Comparison of ENCODE assay signal across 25 cellular contexts in genomic region chr17:1695365-1695764, GRCh38. TPM values are rescaled to one million over a fixed set of nuclear protein-coding genes. Genes with fewer than 3 reads are reported as not detected.
DNase-seq lines count a peak whose midpoint lies in the region; ATAC-seq and TF ChIP-seq lines count a peak whose summit lies in the region.
"Had no signal": no experiment of that assay in that cellular context is flagged by ENCODE, and none has a peak within 500 bp of the region (broad histone marks: within the 10 kb centered on the region; RNA-seq: fewer than 3 reads in every experiment).

No MANE protein-coding gene starts in this region.

- TF ChIP-seq CTCF in GM06990 (IDR thresholded peaks at IDR 0.05; ENCODE audit: insufficient read depth, low read length, poor library complexity, severe bottlenecking), result no peak
- no peak for TF ChIP-seq CTCF in GM13976 (IDR thresholded peaks at IDR 0.05; ENCODE audit: borderline replicate concordance, control extremely low read depth, extremely low read depth, insufficient read depth, missing control alignments)
- TF ChIP-seq CTCF in activated B cell treated with CpG ODN at 0.5 μM for 24 hours (IDR thresholded peaks at IDR 0.05), result no peak
- no peak for TF ChIP-seq CTCF in right lobe of liver (IDR thresholded peaks at IDR 0.05)

- no peak for TF ChIP-seq POLR2A in right lobe of liver (IDR thresholded peaks at IDR 0.05)

- no peaks in the 10 kb centered on the region for H3K9me3 ChIP-seq in right lobe of liver
- H3K9me3 ChIP-seq: BLaER1, SJCRH30 had no signal

- no peaks in the 10 kb centered on the region for H3K4me1 Mint-ChIP-seq in activated B cell treated with CpG ODN at 0.5 μM for 24 hours
- H3K4me1 Mint-ChIP-seq in stimulated activated memory B cell treated with anti-CD40 and anti-IgM and Interleukin-4, amounts not matched to agents 10 μg/mL and 1 μg/mL and 100 μg/mL, for 72 hours, result no peaks in the 10 kb centered on the region
- H3K4me1 Mint-ChIP-seq in activated CD8-positive, alpha-beta memory T cell treated with anti-CD3 and anti-CD28 coated beads, Interleukin-2, amount 10 ng/mL, durations not matched to agents 7 days and 5 days, result no peaks in the 10 kb centered on the region

- H3K4me3 Mint-ChIP-seq in activated B cell treated with CpG ODN at 0.5 μM for 24 hours, result no peak overlapping the region
- H3K4me3 Mint-ChIP-seq in stimulated activated memory B cell treated with anti-CD40 and anti-IgM and Interleukin-4, amounts not matched to agents 10 μg/mL and 1 μg/mL and 100 μg/mL, for 72 hours, result no peak overlapping the region
- H3K4me3 Mint-ChIP-seq in activated CD8-positive, alpha-beta memory T cell treated with anti-CD3 and anti-CD28 coated beads, Interleukin-2, amount 10 ng/mL, durations not matched to agents 7 days and 5 days, result no peak overlapping the region
- H3K4me3 Mint-ChIP-seq: CD4-positive, alpha-beta T cell; IgD-negative memory B cell had no signal

- CTCF ChIA-PET in activated B cell treated with CpG ODN at 0.5 μM for 24 hours (lab: Charles Lee), result no interaction called here
- CTCF ChIA-PET in activated CD8-positive, alpha-beta memory T cell treated with anti-CD3 and anti-CD28 coated beads, Interleukin-2, amount 10 ng/mL, durations not matched to agents 7 days and 5 days (lab: Charles Lee), result no interaction called here

- no peaks in the 10 kb centered on the region for H3K4me1 ChIP-seq in right lobe of liver
- H3K4me1 ChIP-seq: BLaER1, SJCRH30 had no signal

- intact Hi-C loops in activated B cell treated with CpG ODN at 0.5 μM for 24 hours (cut with micrococcal nuclease), result no loop called here
- intact Hi-C loops in right lobe of liver (cut with DNase I), result no loop called here

- H3K27ac Mint-ChIP-seq in activated B cell treated with CpG ODN at 0.5 μM for 24 hours, result no peak overlapping the region
- H3K27ac Mint-ChIP-seq in stimulated activated memory B cell treated with anti-CD40 and anti-IgM and Interleukin-4, amounts not matched to agents 10 μg/mL and 1 μg/mL and 100 μg/mL, for 72 hours, result no peak overlapping the region
- H3K27ac Mint-ChIP-seq in activated CD8-positive, alpha-beta memory T cell treated with anti-CD3 and anti-CD28 coated beads, Interleukin-2, amount 10 ng/mL, durations not matched to agents 7 days and 5 days, result no peak overlapping the region
- H3K27ac Mint-ChIP-seq: CD4-positive, alpha-beta T cell; IgD-negative memory B cell had no signal

- no peaks in the 10 kb centered on the region for H3K36me3 ChIP-seq in GM06990 (ENCODE audit: control insufficient read depth, insufficient read depth, low read length)
- H3K36me3 ChIP-seq in right lobe of liver, result no peaks in the 10 kb centered on the region
- H3K36me3 ChIP-seq: BLaER1, SJCRH30 had no signal

- no peaks in the 10 kb centered on the region for H3K9me3 Mint-ChIP-seq in activated B cell treated with CpG ODN at 0.5 μM for 24 hours
- H3K9me3 Mint-ChIP-seq in stimulated activated memory B cell treated with anti-CD40 and anti-IgM and Interleukin-4, amounts not matched to agents 10 μg/mL and 1 μg/mL and 100 μg/mL, for 72 hours, result no peaks in the 10 kb centered on the region
- H3K9me3 Mint-ChIP-seq in activated CD8-positive, alpha-beta memory T cell treated with anti-CD3 and anti-CD28 coated beads, Interleukin-2, amount 10 ng/mL, durations not matched to agents 7 days and 5 days (ENCODE audit: low read depth), result no peaks in the 10 kb centered on the region
- H3K9me3 Mint-ChIP-seq: CD4-positive, alpha-beta T cell; IgD-negative memory B cell had no signal

- POLR2A ChIA-PET in activated B cell treated with CpG ODN at 0.5 μM for 24 hours (lab: Charles Lee), result no interaction called here

- ATAC-seq in activated B cell treated with CpG ODN at 0.5 μM for 24 hours (ENCODE audit: low read depth) (peak; percentile 79), right lobe of liver (no peak)
- peak; percentile 97 for ATAC-seq in stimulated activated memory B cell treated with anti-CD40 and anti-IgM and Interleukin-4, amounts not matched to agents 10 μg/mL and 1 μg/mL and 100 μg/mL, for 72 hours
- ATAC-seq in activated CD8-positive, alpha-beta memory T cell treated with anti-CD3 and anti-CD28 coated beads, Interleukin-2, amount 10 ng/mL, durations not matched to agents 7 days and 5 days, result no peak
- ATAC-seq: Right ventricle myocardium inferior, SK-N-SH treated with all-trans-retinoic acid at 6 μM for 48 hours had no signal

- WGBS in right lobe of liver (ENCODE audit: insufficient coverage, low coverage, low lambda C conversion rate, missing lambda C conversion rate), result 48% methylated on average over 4 of the region's 8 CpGs

- in situ Hi-C loops in GM13976 (cut with MboI; ENCODE audit: low sequenced_read_pairs, unreplicated experiment), result no loop called here

- no peaks in the 10 kb centered on the region for H3K27me3 ChIP-seq in GM06990 (replicated peaks; ENCODE audit: control insufficient read depth, insufficient read depth, low read length)
- H3K27me3 ChIP-seq in right lobe of liver, result no peaks in the 10 kb centered on the region
- H3K27me3 ChIP-seq: BLaER1, SJCRH30 had no signal

- peaks cover 7% of the 10 kb centered on the region for H3K27me3 Mint-ChIP-seq in activated B cell treated with CpG ODN at 0.5 μM for 24 hours
- H3K27me3 Mint-ChIP-seq in stimulated activated memory B cell treated with anti-CD40 and anti-IgM and Interleukin-4, amounts not matched to agents 10 μg/mL and 1 μg/mL and 100 μg/mL, for 72 hours, result peaks cover 23% of the 10 kb centered on the region
- peaks cover 9% of the 10 kb centered on the region for H3K27me3 Mint-ChIP-seq in activated CD8-positive, alpha-beta memory T cell treated with anti-CD3 and anti-CD28 coated beads, Interleukin-2, amount 10 ng/mL, durations not matched to agents 7 days and 5 days
- H3K27me3 Mint-ChIP-seq: CD4-positive, alpha-beta T cell had no signal

- no peak overlapping the region for H3K27ac ChIP-seq in right lobe of liver
- H3K27ac ChIP-seq: BLaER1, KMS-11, PC-9, SJCRH30 had no signal

- H3K4me3 ChIP-seq in GM06990 (replicated peaks; ENCODE audit: low read depth, low read length) (no peak overlapping the region), right lobe of liver (no peak overlapping the region)
- H3K4me3 ChIP-seq: BLaER1, PC-9, SJCRH30 had no signal

- H3K36me3 Mint-ChIP-seq in activated B cell treated with CpG ODN at 0.5 μM for 24 hours (ENCODE audit: low read depth), result no peaks in the 10 kb centered on the region
- H3K36me3 Mint-ChIP-seq in stimulated activated memory B cell treated with anti-CD40 and anti-IgM and Interleukin-4, amounts not matched to agents 10 μg/mL and 1 μg/mL and 100 μg/mL, for 72 hours, result no peaks in the 10 kb centered on the region
- H3K36me3 Mint-ChIP-seq in activated CD8-positive, alpha-beta memory T cell treated with anti-CD3 and anti-CD28 coated beads, Interleukin-2, amount 10 ng/mL, durations not matched to agents 7 days and 5 days, result no peaks in the 10 kb centered on the region
- H3K36me3 Mint-ChIP-seq: IgD-negative memory B cell had no signal

- peak; percentile 34 for DNase-seq in GM06990 (ENCODE audit: extremely low read depth, insufficient read length)
- DNase-seq in GM13976 (ENCODE audit: low spot score), result peak; percentile 66
- no peak for DNase-seq in activated B cell treated with CpG ODN at 0.5 μM for 24 hours
- no peak for DNase-seq in activated CD8-positive, alpha-beta memory T cell treated with anti-CD3 and anti-CD28 coated beads, Interleukin-2, amount 10 ng/mL, durations not matched to agents 7 days and 5 days
- no peak for DNase-seq in HT-29 (ENCODE audit: low spot score)
- no peak for DNase-seq in right lobe of liver
- DNase-seq: CD4-positive, alpha-beta T cell; MM.1S; NCI-H1092 treated with DMSO at 0.1 percent for 48 hours; NCI-H1436; NCI-H187; NCI-H2081 treated with DMSO at 0.1 percent for 48 hours; NCI-H2171; NCI-H226; NCI-H510A treated with DMSO at 0.1 percent for 48 hours; NCI-H774; SJCRH30 had no signal

RNA-seq across cellular contexts. Expression of gene PRPF8, which starts 10.7 kb away (rescaled TPM):
- total RNA-seq in activated B cell treated with CpG ODN at 0.5 μM for 24 hours (401 and 442 TPM in 2 replicates), right lobe of liver (100 to 1,000 TPM in 3 of 6 experiments, 10 to 100 TPM in 3; 79.3 to 116 (median 102) TPM)
- total RNA-seq in activated CD8-positive, alpha-beta memory T cell treated with anti-CD3 and anti-CD28 coated beads, Interleukin-2, amount 10 ng/mL, durations not matched to agents 7 days and 5 days, result 100 to 1,000 TPM; 324 to 358 TPM
- 92.7 and 92.8 TPM in 2 replicates for total RNA-seq in HT-29 (2014; rRNA removed; shearing (Covaris generic))

RNA-seq across cellular contexts. Expression of gene TLCD2, which starts 14.8 kb away (rescaled TPM):
- total RNA-seq in activated B cell treated with CpG ODN at 0.5 μM for 24 hours, result 0.02 and 0.04 TPM in 2 replicates
- under 1 TPM; 0.20 to 0.28 TPM for total RNA-seq in activated CD8-positive, alpha-beta memory T cell treated with anti-CD3 and anti-CD28 coated beads, Interleukin-2, amount 10 ng/mL, durations not matched to agents 7 days and 5 days
- 0.56 and 0.97 TPM in 2 replicates for total RNA-seq in HT-29 (2014; rRNA removed; shearing (Covaris generic))
- 10 to 100 TPM in 1 of 6 experiments, 1 to 10 TPM in 5; 2.5 to 17.7 (median 3.7) TPM for total RNA-seq in right lobe of liver

RNA-seq across cellular contexts. Expression of gene WDR81, which starts 29.1 kb away (rescaled TPM):
- total RNA-seq in activated B cell treated with CpG ODN at 0.5 μM for 24 hours (42.7 and 48.4 TPM in 2 replicates), right lobe of liver (10 to 100 TPM; 23.0 to 27.2 (median 23.9) TPM)
- 10 to 100 TPM; 28.7 to 32.1 TPM for total RNA-seq in activated CD8-positive, alpha-beta memory T cell treated with anti-CD3 and anti-CD28 coated beads, Interleukin-2, amount 10 ng/mL, durations not matched to agents 7 days and 5 days
- 35.8 and 39.2 TPM in 2 replicates for total RNA-seq in HT-29 (2014; rRNA removed; shearing (Covaris generic))

RNA-seq across cellular contexts. Expression of gene RILP, which starts 45.7 kb away (rescaled TPM):
- total RNA-seq in activated B cell treated with CpG ODN at 0.5 μM for 24 hours, result 9.7 and 9.8 TPM in 2 replicates
- 1 to 10 TPM; 4.8 to 6.9 TPM for total RNA-seq in activated CD8-positive, alpha-beta memory T cell treated with anti-CD3 and anti-CD28 coated beads, Interleukin-2, amount 10 ng/mL, durations not matched to agents 7 days and 5 days
- 13.1 and 13.3 TPM in 2 replicates for total RNA-seq in HT-29 (2014; rRNA removed; shearing (Covaris generic))
- 10 to 100 TPM; 14.6 to 47.3 (median 23.9) TPM for total RNA-seq in right lobe of liver

RNA-seq across cellular contexts. Expression of gene SERPINF2, which starts 47.3 kb away (rescaled TPM):
- total RNA-seq in activated B cell treated with CpG ODN at 0.5 μM for 24 hours (0.82 and 1.3 TPM in 2 replicates), right lobe of liver (1,000 to 10,000 TPM; 1,040 to 1,391 (median 1,137) TPM)
- total RNA-seq in activated CD8-positive, alpha-beta memory T cell treated with anti-CD3 and anti-CD28 coated beads, Interleukin-2, amount 10 ng/mL, durations not matched to agents 7 days and 5 days, result under 1 TPM; 0.18 to 0.19 TPM
- 9.8 and 10.9 TPM in 2 replicates for total RNA-seq in HT-29 (2014; rRNA removed; shearing (Covaris generic))
- total RNA-seq: H4, SJCRH30 had no signal

Comparison
In these comparisons a context has a peak if more than half of its experiments do, and no peak if none do; other contexts are left out.
1. DNase-seq: peak in GM06990 (single experiment) and GM13976 (single experiment); none in activated B cell treated with CpG ODN at 0.5 μM for 24 hours (single experiment), activated CD8-positive, alpha-beta memory T cell treated with anti-CD3 and anti-CD28 coated beads, Interleukin-2, amount 10 ng/mL, durations not matched to agents 7 days and 5 days (single experiment), HT-29 (single experiment) and right lobe of liver (0 of 3).
2. ATAC-seq: peak in activated B cell treated with CpG ODN at 0.5 μM for 24 hours (single experiment) and stimulated activated memory B cell treated with anti-CD40 and anti-IgM and Interleukin-4, amounts not matched to agents 10 μg/mL and 1 μg/mL and 100 μg/mL, for 72 hours (single experiment); none in activated CD8-positive, alpha-beta memory T cell treated with anti-CD3 and anti-CD28 coated beads, Interleukin-2, amount 10 ng/mL, durations not matched to agents 7 days and 5 days (single experiment) and right lobe of liver (0 of 4).